9 cellular contexts compared by ENCODE assay signal in genomic region chr18:62318613-62319012, GRCh38. TPM values are rescaled to one million over a fixed set of nuclear protein-coding genes. Genes with fewer than 3 reads are reported as not detected.
"Had no signal": no experiment of that assay in that cellular context is flagged by ENCODE, and none has a peak within 500 bp of the region (broad histone marks: within the 10 kb centered on the region; RNA-seq: fewer than 3 reads in every experiment).

No MANE protein-coding gene starts in this region.

- H3K9ac ChIP-seq: GM23248 had no signal

- DNase-seq: GM23248, GOT3, H7, HFFc6, KG1 had no signal

- H3K4me3 ChIP-seq: GM23248, HAP-1 had no signal

- H3K27ac ChIP-seq: GM23248, HL-60 had no signal

- H2AFZ ChIP-seq: GM23248 had no signal

- ATAC-seq: HCT116 had no signal

- H3K9me3 ChIP-seq: HAP-1 had no signal

- H3K36me3 ChIP-seq: HAP-1 had no signal

RNA-seq across cellular contexts. Expression of gene TNFRSF11A, which starts 6.5 kb away (rescaled TPM):
- polyA plus RNA-seq: IgD-negative memory B cell had no signal
